13 cellular contexts compared by ENCODE assay signal in the genomic region with DNA sequence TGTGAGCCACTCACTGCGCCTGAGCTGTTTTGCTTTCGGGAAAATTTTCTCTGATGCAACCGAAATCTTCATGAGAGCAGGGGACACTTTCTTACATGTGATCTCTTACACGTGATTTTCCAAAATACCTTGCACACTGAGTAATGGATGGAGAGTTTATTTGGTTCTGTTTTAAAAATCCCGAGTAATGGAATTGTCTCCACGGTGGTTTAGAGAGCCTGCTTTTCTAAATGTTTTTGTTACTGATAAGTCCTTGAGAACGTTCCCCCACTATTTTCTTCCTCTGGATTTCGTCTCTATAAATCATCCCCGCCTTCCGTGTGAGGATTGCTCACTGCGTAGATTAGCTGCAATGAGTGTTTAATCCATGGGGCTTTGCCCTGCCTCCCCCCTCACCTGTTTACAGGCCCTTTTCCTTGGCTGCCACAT.
"Had no signal": no experiment of that assay in that cellular context is flagged by ENCODE, and none has a peak within 500 bp of the region (broad histone marks: within the 10 kb centered on the region; RNA-seq: fewer than 3 reads in every experiment).

No MANE protein-coding gene starts in this region.

- H3K27me3 ChIP-seq: dorsolateral prefrontal cortex, upper lobe of left lung had no signal

- H3K9me3 ChIP-seq: lower lobe of right lung, upper lobe of left lung had no signal

- H3K4me1 ChIP-seq: lower lobe of right lung, upper lobe of left lung had no signal

- H3K27ac ChIP-seq: dorsolateral prefrontal cortex, lower lobe of right lung, upper lobe of left lung had no signal

- H3K4me3 ChIP-seq: dorsolateral prefrontal cortex, lower lobe of right lung, upper lobe of left lung had no signal

- H3K36me3 ChIP-seq: lower lobe of right lung, upper lobe of left lung had no signal

- ATAC-seq: activated T-helper 17 cell treated with anti-CD3 and anti-CD28 coated beads, Interleukin-2, amount 50 U/mL, for 72 hours; lower lobe of right lung; stimulated activated memory B cell treated with anti-CD40 and anti-IgM and Interleukin-4, amounts not matched to agents 10 μg/mL and 1 μg/mL and 100 μg/mL, for 72 hours had no signal

- DNase-seq: activated CD4-positive, alpha-beta T cell treated with anti-CD3 and anti-CD28 coated beads for 4 hours; activated naive CD4-positive, alpha-beta T cell treated with anti-CD3 and anti-CD28 coated beads, Interleukin-2, amount 50 U/mL, for 16 hours; amygdala; foreskin fibroblast; immature natural killer cell; lower lobe of right lung; midbrain; right cardiac atrium; substantia nigra; upper lobe of left lung had no signal
